Comparison of ENCODE assay signal across 16 cellular contexts in the genomic region with DNA sequence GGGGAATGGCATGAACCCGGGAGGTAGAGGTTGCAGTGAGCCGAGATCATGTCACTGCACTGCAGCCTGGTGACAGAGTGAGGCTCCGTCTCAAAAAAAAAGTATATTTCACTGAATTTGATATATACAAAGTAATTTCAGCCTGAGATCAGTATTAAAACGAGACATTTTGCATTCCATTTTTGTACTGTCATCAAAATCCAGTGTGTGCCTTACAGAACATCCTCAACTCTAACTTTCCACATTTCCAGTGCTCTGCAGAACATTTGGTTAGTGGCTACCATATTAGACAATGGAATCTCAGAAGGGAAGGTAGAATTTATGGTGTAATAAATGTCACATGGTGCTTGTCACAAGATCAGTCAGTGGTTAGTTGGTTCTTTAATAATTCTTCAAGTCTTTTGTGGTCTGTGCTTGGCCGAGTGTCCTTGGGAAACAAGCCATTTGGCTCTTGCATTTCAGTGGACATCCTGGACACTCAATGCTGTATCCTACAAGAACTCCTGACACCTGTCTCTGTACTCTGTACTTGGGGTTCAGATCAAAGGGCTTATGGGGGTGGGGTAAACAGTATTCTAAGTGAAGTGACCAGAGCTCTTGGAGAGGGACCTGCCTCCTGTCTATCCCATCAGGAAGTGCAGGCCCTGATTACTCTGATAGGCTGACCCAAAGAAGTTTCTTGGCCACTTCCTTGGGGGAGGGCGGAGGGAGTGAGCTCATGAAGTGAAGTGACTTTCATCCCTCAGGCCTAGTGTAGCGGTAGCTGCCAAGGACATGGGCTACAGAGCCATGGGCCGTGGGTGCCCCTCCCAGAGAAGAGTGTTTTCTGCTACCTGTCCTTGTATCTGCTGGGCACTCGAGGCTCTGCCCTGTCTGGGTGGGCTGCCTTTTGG. TPM values are rescaled to one million over a fixed set of nuclear protein-coding genes. Genes with fewer than 3 reads are reported as not detected.
DNase-seq lines count a peak whose midpoint lies in the region; TF ChIP-seq lines count a peak whose summit lies in the region.
"Had no signal": no experiment of that assay in that cellular context is flagged by ENCODE, and none has a peak within 500 bp of the region (broad histone marks: within the 10 kb centered on the region; RNA-seq: fewer than 3 reads in every experiment).

No MANE protein-coding gene starts in this region.

- no peaks in the 10 kb centered on the region for H3K36me3 Mint-ChIP-seq in progenitor cell of endocrine pancreas (ENCODE audit: insufficient read depth)

- H3K4me3 ChIP-seq in dorsolateral prefrontal cortex: no peak overlapping the region
- H3K4me3 ChIP-seq: BLaER1, left lung had no signal

- H3K27ac ChIP-seq in dorsolateral prefrontal cortex: peak overlapping the region in 2 of 59 donors; percentile 66 to 91
- H3K27ac ChIP-seq: BLaER1, WERI-Rb-1 had no signal

- TF ChIP-seq CTCF in GM20000 (IDR thresholded peaks at IDR 0.05; ENCODE audit: extremely low read depth, missing control alignments) (no peak), progenitor cell of endocrine pancreas (IDR thresholded peaks at IDR 0.05; ENCODE audit: unreplicated experiment) (no peak), dorsolateral prefrontal cortex (IDR thresholded peaks at IDR 0.05 in 54 of 56, conservative IDR thresholded peaks at IDR 0.05 in 2 of 56; ENCODE audit: low read depth in 1 of 56, partially characterized antibody in 56 of 56) (no peak)

- H3K4me1 Mint-ChIP-seq in progenitor cell of endocrine pancreas (ENCODE audit: low read depth): peaks cover 42% of the 10 kb centered on the region

- peak overlapping the region; percentile 99 for H3K4me3 Mint-ChIP-seq in progenitor cell of endocrine pancreas (ENCODE audit: low read depth)

- no peaks in the 10 kb centered on the region for H3K27me3 Mint-ChIP-seq in progenitor cell of endocrine pancreas

- H3K27ac Mint-ChIP-seq in progenitor cell of endocrine pancreas: peak overlapping the region; percentile 69

- no peaks in the 10 kb centered on the region for H3K27me3 ChIP-seq in dorsolateral prefrontal cortex
- H3K27me3 ChIP-seq: BLaER1 had no signal

- peak; percentile 6 for DNase-seq in GM20000 (ENCODE audit: low spot score)
- peak; percentile 50 for DNase-seq in SW480 (ENCODE audit: low spot score)
- DNase-seq in fibroblast of peridontal ligament (ENCODE audit: extremely low read depth): peak; percentile 7
- no peak for DNase-seq in progenitor cell of endocrine pancreas (ENCODE audit: low spot score, unreplicated experiment)
- DNase-seq in dorsolateral prefrontal cortex: no peak
- no peak for DNase-seq in effector CD4-positive, alpha-beta T cell
- DNase-seq in ureter (ENCODE audit: low spot score): no peak
- DNase-seq in stimulated activated CD4-positive, alpha-beta T cell treated with anti-CD3 and anti-CD28 coated beads, Interleukin-4, amount 100 ng/mL, for 24 hours: no peak
- DNase-seq: activated effector memory CD4-positive, alpha-beta T cell treated with Interleukin-2 at 50 U/mL for 16 hours; aorta; DND-41; left lung; MV-4-11; SW 1271; WERI-Rb-1 had no signal

- intact Hi-C loops in dorsolateral prefrontal cortex (cut with DNase I): loop anchor here (5.0 to 10.0 kb wide), 3 partner anchors 35 to 453 kb away; a partner anchor contains a TSS

- H3K9me3 Mint-ChIP-seq in progenitor cell of endocrine pancreas (ENCODE audit: low read depth): no peaks in the 10 kb centered on the region

RNA-seq across cellular contexts. Expression of a gene that starts 3.7 kb away (rescaled TPM):
- total RNA-seq in progenitor cell of endocrine pancreas: 77.6 and 83.9 TPM in 2 replicates
- total RNA-seq in dorsolateral prefrontal cortex: 10 to 100 TPM; 10.4 to 24.2 (median 15.9) TPM
- total RNA-seq in ureter: 11.8 TPM

RNA-seq across cellular contexts. Expression of a gene that starts 38.8 kb away (rescaled TPM):
- total RNA-seq in progenitor cell of endocrine pancreas: 15.2 and 16.5 TPM in 2 replicates
- total RNA-seq in dorsolateral prefrontal cortex: 10 to 100 TPM; 19.0 to 38.1 (median 27.2) TPM
- total RNA-seq in ureter: 26.1 TPM

Comparison
In these comparisons a context has a peak if more than half of its experiments do, and no peak if none do; other contexts are left out.
1. DNase-seq: peak in GM20000 (single experiment), SW480 (single experiment) and fibroblast of peridontal ligament (single experiment); none in progenitor cell of endocrine pancreas (single experiment), dorsolateral prefrontal cortex (0 of 10), effector CD4-positive, alpha-beta T cell (single experiment), ureter (single experiment) and stimulated activated CD4-positive, alpha-beta T cell treated with anti-CD3 and anti-CD28 coated beads, Interleukin-4, amount 100 ng/mL, for 24 hours (single experiment).